ENCODE assay signal across 7 cellular contexts in genomic region chr10:47990097-47990496, GRCh38. TPM values are rescaled to one million over a fixed set of nuclear protein-coding genes. Genes with fewer than 3 reads are reported as not detected.
"Had no signal": no experiment of that assay in that cellular context is flagged by ENCODE, and none has a peak within 500 bp of the region (broad histone marks: within the 10 kb centered on the region; RNA-seq: fewer than 3 reads in every experiment).

No MANE protein-coding gene starts in this region.

RNA-seq across cellular contexts. Expression of gene FAM25C, which starts 9.5 kb away (rescaled TPM):
- total RNA-seq: GM23248, GM23338, H1, H4, H7, H9, HFFc6 had no signal
- polyA plus RNA-seq: GM23248, GM23338, H1 had no signal
